6 cellular contexts compared by ENCODE assay signal in genomic region chr20:29885282-29886185, GRCh38.
DNase-seq lines count a peak whose midpoint lies in the region; ATAC-seq and TF ChIP-seq lines count a peak whose summit lies in the region.
"Not testable (repeated sequence)": the region's sequence is repeated elsewhere in the genome, so short reads cannot be mapped to it uniquely, and the experiment has no call there.

No MANE protein-coding gene starts in this region.

- H3K27me3 ChIP-seq in Karpas-422 (ENCODE audit: low read length); thoracic aorta (replicated peaks; ENCODE audit: insufficient read depth): not testable (repeated sequence)

- H3K9me3 ChIP-seq in Karpas-422 (ENCODE audit: low read length); thoracic aorta: not testable (repeated sequence)

- H3K4me1 ChIP-seq in Karpas-422 (ENCODE audit: low read length): peaks cover 11% of the 10 kb centered on the region
- H3K4me1 ChIP-seq in thoracic aorta (ENCODE audit: control insufficient read depth in 1 of 2, low read depth in 2 of 2): not testable (repeated sequence)

- not testable (repeated sequence) for H3K79me2 ChIP-seq in Karpas-422 (ENCODE audit: low read length)

- H3K36me3 ChIP-seq in Karpas-422 (ENCODE audit: insufficient read depth, low read length); thoracic aorta: not testable (repeated sequence)

- not testable (repeated sequence) for H3K4me1 Mint-ChIP-seq in central memory CD8-positive, alpha-beta T cell

- not testable (repeated sequence) for H3K9me2 ChIP-seq in Karpas-422 (replicated peaks; ENCODE audit: insufficient read depth, low read length)

- H3K36me3 Mint-ChIP-seq in central memory CD8-positive, alpha-beta T cell (ENCODE audit: insufficient read depth): not testable (repeated sequence)

- not testable (repeated sequence) for H3K9ac ChIP-seq in Karpas-422 (ENCODE audit: low read length)

- not testable (repeated sequence) for H3K27ac Mint-ChIP-seq in central memory CD8-positive, alpha-beta T cell (ENCODE audit: low read depth)

- not testable (repeated sequence) for H3K4me2 ChIP-seq in Karpas-422 (ENCODE audit: low read depth, low read length, poor library complexity, severe bottlenecking)

- not testable (repeated sequence) for H4K20me1 ChIP-seq in Karpas-422 (ENCODE audit: insufficient read depth, low read depth, low read length)

- intact Hi-C loops in Right ventricle myocardium inferior (cut with DNase I): not testable (repeated sequence)

- not testable (repeated sequence) for TF ChIP-seq CTCF in omental fat pad (IDR thresholded peaks at IDR 0.05); thoracic aorta (IDR thresholded peaks at IDR 0.05)

- DNase-seq in Karpas-422 (peak; percentile 39), OCI-M1 (lab: John Stamatoyannopoulos, UW) (peak; percentile 54)
- not testable (repeated sequence) for DNase-seq in central memory CD8-positive, alpha-beta T cell (ENCODE audit: low spot score in 2 of 2); Right ventricle myocardium inferior (ENCODE audit: missing footprints); omental fat pad (ENCODE audit: low spot score); thoracic aorta (ENCODE audit: low spot score)

- not testable (repeated sequence) for H3K27ac ChIP-seq in Karpas-422 (ENCODE audit: low read length); thoracic aorta

- not testable (repeated sequence) for H3K4me3 Mint-ChIP-seq in central memory CD8-positive, alpha-beta T cell

- not testable (repeated sequence) for H3K4me3 ChIP-seq in Karpas-422 (ENCODE audit: low read length); thoracic aorta

- peak; percentile 14 for ATAC-seq in central memory CD8-positive, alpha-beta T cell (replicated peaks; ENCODE audit: extremely low read depth, poor library complexity, severe bottlenecking)
- ATAC-seq in Right ventricle myocardium inferior (peak; percentile 37), omental fat pad (ENCODE audit: low FRiP score) (peak; percentile 91), thoracic aorta (ENCODE audit: insufficient number of reproducible peaks, low FRiP score, low read depth) (peak; percentile 73)

- H3K9me3 Mint-ChIP-seq in central memory CD8-positive, alpha-beta T cell: not testable (repeated sequence)

- not testable (repeated sequence) for H3K27me3 Mint-ChIP-seq in central memory CD8-positive, alpha-beta T cell

- H2AFZ ChIP-seq in Karpas-422 (ENCODE audit: low read length): not testable (repeated sequence)

Comparison
In these comparisons a context has a peak if more than half of its experiments do, and no peak if none do; other contexts are left out.
1. ATAC-seq: peak in every context shown above with its lines; median percentile 91 in omental fat pad; 73 in thoracic aorta; 37 in Right ventricle myocardium inferior; 14 in central memory CD8-positive, alpha-beta T cell.